ENCODE assay signal across 29 cellular contexts in genomic region chr5:167688731-167689130, GRCh38.
DNase-seq lines count a peak whose midpoint lies in the region; ATAC-seq, FAIRE-seq and TF ChIP-seq lines count a peak whose summit lies in the region.
"Had no signal": no experiment of that assay in that cellular context is flagged by ENCODE, and none has a peak within 500 bp of the region (broad histone marks: within the 10 kb centered on the region; RNA-seq: fewer than 3 reads in every experiment).

No MANE protein-coding gene starts in this region.

- no peaks in the 10 kb centered on the region for H3K36me3 ChIP-seq in H1 (ENCODE audit: control insufficient read depth in 2 of 4, insufficient read depth in 4 of 4, low read length in 3 of 4)
- H3K36me3 ChIP-seq: lower lobe of right lung, neural progenitor cell, vagina had no signal

- H3K27me3 ChIP-seq in H1 (replicated peaks in 1 of 4; ENCODE audit: control insufficient read depth in 3 of 4, extremely low read depth in 1 of 4, insufficient read depth in 3 of 4, low read length in 3 of 4): no peaks in the 10 kb centered on the region
- H3K27me3 ChIP-seq: neural progenitor cell, testis, vagina had no signal

- H3K36me3 Mint-ChIP-seq in endothelial cell (ENCODE audit: low read depth, unreplicated experiment): no peaks in the 10 kb centered on the region
- H3K36me3 Mint-ChIP-seq: CD4-positive, CD25-positive, alpha-beta regulatory T cell; stimulated activated effector memory CD8-positive, alpha-beta T cell treated with anti-CD3 and anti-CD28 coated beads, Interleukin-12 subunit alpha, Interleukin-12 subunit beta, amount 100 ng/mL, for 72 hours had no signal

- 89% methylated on average over 6 of the region's 6 CpGs; no CpG with 5 or more reads in 1 of the 2 experiments for WGBS in H1 (ENCODE audit: extremely low coverage in 1 of 2, insufficient coverage in 1 of 2, insufficient read length in 1 of 2, insufficient replicate concordance in 2 of 2, low coverage in 1 of 2, low lambda C conversion rate in 2 of 2, missing lambda C conversion rate in 1 of 2), 2 experiments

- no peak overlapping the region for H2AK5ac ChIP-seq in H1 (ENCODE audit: low read depth, low read length)

- H2BK20ac ChIP-seq in H1 (ENCODE audit: low read length): no peak overlapping the region

- H3K79me1 ChIP-seq in H1 (ENCODE audit: low read depth, low read length): no peaks in the 10 kb centered on the region

- no peak overlapping the region for H4K91ac ChIP-seq in H1 (replicated peaks; ENCODE audit: insufficient read length, low read length)

- no peak overlapping the region for H4K5ac ChIP-seq in H1 (ENCODE audit: insufficient read length, low read depth, low read length)

- TF ChIP-seq CTCF in H1 (IDR thresholded peaks at IDR 0.05; ENCODE audit: control extremely low read depth in 1 of 3, insufficient read depth in 1 of 3, low read depth in 1 of 3, low read length in 3 of 3): no peak
- no peak for TF ChIP-seq CTCF in endothelial cell (IDR thresholded peaks at IDR 0.05; ENCODE audit: unreplicated experiment)

- H3K23me2 ChIP-seq in H1 (ENCODE audit: low read depth, low read length): no peaks in the 10 kb centered on the region

- no peak overlapping the region for H3K27ac ChIP-seq in H1 (ENCODE audit: low read depth, low read length)
- H3K27ac ChIP-seq: epithelial cell of prostate, lower lobe of right lung, neural progenitor cell, skin epidermis, testis, vagina had no signal

- no peak overlapping the region for H3K4me2 ChIP-seq in H1 (ENCODE audit: insufficient read depth in 1 of 2, low read depth in 2 of 2, low read length in 2 of 2)
- H3K4me2 ChIP-seq: neural progenitor cell had no signal

- H3K14ac ChIP-seq in H1 (ENCODE audit: insufficient read length): no peak overlapping the region

- no peak for TF ChIP-seq EP300 in H1 (IDR thresholded peaks at IDR 0.05; ENCODE audit: borderline replicate concordance in 1 of 2, low read depth in 2 of 2, low read length in 2 of 2)

- no peak overlapping the region for H3K4me3 Mint-ChIP-seq in endothelial cell (ENCODE audit: unreplicated experiment)
- H3K4me3 Mint-ChIP-seq: activated B cell treated with CpG ODN at 0.5 μM for 24 hours; CD4-positive, CD25-positive, alpha-beta regulatory T cell; neural progenitor cell; stimulated activated effector memory CD8-positive, alpha-beta T cell treated with anti-CD3 and anti-CD28 coated beads, Interleukin-12 subunit alpha, Interleukin-12 subunit beta, amount 100 ng/mL, for 72 hours had no signal

- H3K9ac ChIP-seq in H1 (replicated peaks in 1 of 4; ENCODE audit: extremely low read depth in 1 of 4, low read depth in 3 of 4, low read length in 3 of 4): no peak overlapping the region
- H3K9ac ChIP-seq: neural progenitor cell had no signal

- H3K4me1 Mint-ChIP-seq in endothelial cell (ENCODE audit: unreplicated experiment): peaks cover 13% of the 10 kb centered on the region
- H3K4me1 Mint-ChIP-seq: activated B cell treated with CpG ODN at 0.5 μM for 24 hours; CD4-positive, CD25-positive, alpha-beta regulatory T cell; neural progenitor cell; stimulated activated effector memory CD8-positive, alpha-beta T cell treated with anti-CD3 and anti-CD28 coated beads, Interleukin-12 subunit alpha, Interleukin-12 subunit beta, amount 100 ng/mL, for 72 hours had no signal

- DNase-seq in H54 (ENCODE audit: insufficient read length, low spot score): no peak
- peak; percentile 54 for DNase-seq in NCI-H69 (lab: John Stamatoyannopoulos, UW)
- DNase-seq in H1 (ENCODE audit: low read depth in 1 of 2, low spot score in 2 of 2): no peak
- peak; percentile 65 for DNase-seq in renal cortical epithelial cell (ENCODE audit: low read depth)
- DNase-seq in endothelial cell (ENCODE audit: low spot score): no peak
- DNase-seq: activated B cell treated with CpG ODN at 0.5 μM for 24 hours; activated CD4-positive, alpha-beta T cell treated with anti-CD3 and anti-CD28 coated beads, Interleukin-2, amount 50 U/mL, for 48 hours; activated effector memory CD4-positive, alpha-beta T cell treated with Interleukin-2 at 50 U/mL for 16 hours; caudate nucleus; CD4-positive, CD25-positive, alpha-beta regulatory T cell; dermis blood vessel endothelial cell; hypothalamus; islet precursor cell; lower lobe of right lung; NCI-H1105 treated with DMSO at 0.1 percent for 48 hours; NCI-H526 treated with DMSO at 0.1 percent for 48 hours; stimulated activated CD4-positive, alpha-beta T cell treated with anti-CD3 and anti-CD28 coated beads, Interleukin-1b, Interleukin-23, amount 100 ng/mL, for 48 hours; T1000; testis had no signal

- no peak overlapping the region for H3K27ac Mint-ChIP-seq in endothelial cell (ENCODE audit: unreplicated experiment)
- H3K27ac Mint-ChIP-seq: activated B cell treated with CpG ODN at 0.5 μM for 24 hours; CD4-positive, CD25-positive, alpha-beta regulatory T cell; neural progenitor cell; stimulated activated effector memory CD8-positive, alpha-beta T cell treated with anti-CD3 and anti-CD28 coated beads, Interleukin-12 subunit alpha, Interleukin-12 subunit beta, amount 100 ng/mL, for 72 hours had no signal

- FAIRE-seq in H54 (lab: Jason Lieb, UNC): peak; percentile 20
- FAIRE-seq in H1 (lab: Jason Lieb, UNC): no peak
- FAIRE-seq: frontal cortex, G401.6, GM18507 had no signal

- no peak overlapping the region for H2BK120ac ChIP-seq in H1 (replicated peaks; ENCODE audit: low read depth, low read length)

- H3K9me3 ChIP-seq in H1 (ENCODE audit: insufficient read depth in 2 of 2, low read depth in 1 of 2, low read length in 1 of 2): no peaks in the 10 kb centered on the region
- H3K9me3 ChIP-seq: lower lobe of right lung, testis, vagina had no signal

- POLR2A ChIA-PET in H1 (lab: Charles Lee; ENCODE audit: partially characterized antibody): no interaction called here

- H2BK12ac ChIP-seq in H1 (ENCODE audit: low read depth, low read length): no peak overlapping the region

- no peak for TF ChIP-seq RAD21 in H1 (IDR thresholded peaks at IDR 0.05 in 1 of 2, conservative IDR thresholded peaks at IDR 0.05 in 1 of 2; ENCODE audit: low read depth in 2 of 2, low read length in 2 of 2)

- H3K23ac ChIP-seq in H1 (ENCODE audit: insufficient read length): no peak overlapping the region

- H2BK15ac ChIP-seq in H1 (ENCODE audit: low read length): no peak overlapping the region

- CTCF ChIA-PET in H1 (lab: Charles Lee; ENCODE audit: partially characterized antibody): no interaction called here

- H3K27me3 Mint-ChIP-seq in endothelial cell (ENCODE audit: unreplicated experiment): peaks cover 1% of the 10 kb centered on the region
- H3K27me3 Mint-ChIP-seq: activated B cell treated with CpG ODN at 0.5 μM for 24 hours; CD4-positive, CD25-positive, alpha-beta regulatory T cell had no signal

- no peak for ATAC-seq in GM21576 (IDR thresholded peaks at IDR 0.05; ENCODE audit: unreplicated experiment)
- ATAC-seq in HG03135 (IDR thresholded peaks at IDR 0.05; ENCODE audit: unreplicated experiment): no peak
- ATAC-seq: lower lobe of right lung; stimulated activated effector memory CD8-positive, alpha-beta T cell treated with anti-CD3 and anti-CD28 coated beads, Interleukin-12 subunit alpha, Interleukin-12 subunit beta, amount 100 ng/mL, for 72 hours had no signal

- H3K4me1 ChIP-seq in H1 (replicated peaks in 1 of 4; ENCODE audit: control insufficient read depth in 3 of 4, insufficient read depth in 4 of 4, low read length in 3 of 4): no peaks in the 10 kb centered on the region
- H3K4me1 ChIP-seq: lower lobe of right lung, neural progenitor cell, testis, vagina had no signal

- no peak overlapping the region for H3K18ac ChIP-seq in H1 (ENCODE audit: extremely low read depth, low read length)

- H4K20me1 ChIP-seq in H1 (replicated peaks in 1 of 2; ENCODE audit: control insufficient read depth in 1 of 2, insufficient read depth in 2 of 2, low read length in 2 of 2): no peaks in the 10 kb centered on the region

- no peak overlapping the region for H2AFZ ChIP-seq in H1 (ENCODE audit: low read length)
- H2AFZ ChIP-seq: neural progenitor cell had no signal

- H2BK5ac ChIP-seq in H1 (ENCODE audit: low read depth, low read length): no peak overlapping the region

- H3K79me2 ChIP-seq in H1 (ENCODE audit: control insufficient read depth in 1 of 2, insufficient read depth in 2 of 2, low read length in 2 of 2): no peaks in the 10 kb centered on the region

- TF ChIP-seq POLR2A in H54 (IDR thresholded peaks at IDR 0.05; ENCODE audit: low read depth, low read length) (no peak), H1 (IDR thresholded peaks at IDR 0.05; ENCODE audit: control extremely low read depth in 1 of 2, low read depth in 2 of 2, low read length in 2 of 2) (no peak)

- H3K4me3 ChIP-seq in H1 (ENCODE audit: extremely low read depth in 1 of 4, insufficient read depth in 2 of 4, low read depth in 3 of 4, low read length in 4 of 4): no peak overlapping the region
- H3K4me3 ChIP-seq: lower lobe of right lung, neural progenitor cell, skin epidermis, testis, vagina had no signal

- H3K4ac ChIP-seq in H1 (replicated peaks; ENCODE audit: insufficient read length, low read depth, low read length): no peak overlapping the region

- H4K8ac ChIP-seq in H1 (ENCODE audit: extremely low read depth, insufficient read depth, low read length): no peak overlapping the region

- H3K9me3 Mint-ChIP-seq in endothelial cell (ENCODE audit: unreplicated experiment): no peaks in the 10 kb centered on the region
- H3K9me3 Mint-ChIP-seq: activated B cell treated with CpG ODN at 0.5 μM for 24 hours had no signal

- no peak overlapping the region for H3K56ac ChIP-seq in H1 (replicated peaks; ENCODE audit: insufficient read length, low read depth, low read length)

TF ChIP-seq in H1, 55 proteins besides CTCF, POLR2A, EP300 and RAD21:
- peak; percentile 27; the same call in 1 of the 2 replicates for TF ChIP-seq MAFK (IDR thresholded peaks at IDR 0.05; ENCODE audit: low read depth, low read length)
- no peak for TF ChIP-seq CBX5 (IDR thresholded peaks at IDR 0.05; ENCODE audit: low read depth, low read length)
TF ChIP-seq in H1: peak in this region for 1.

Comparison
In these comparisons a context has a peak if more than half of its experiments do, and no peak if none do; other contexts are left out.
1. DNase-seq: peak in NCI-H69 (single experiment) and renal cortical epithelial cell (single experiment); none in H54 (single experiment), H1 (0 of 2) and endothelial cell (single experiment).